ENCODE assay signal across 1 cellular context in genomic region chr2:237980087-237980486, GRCh38.
TF ChIP-seq lines count a peak whose summit lies in the region.

No MANE protein-coding gene starts in this region.

TF ChIP-seq in SK-N-SH, 30 proteins besides CTCF, POLR2A, EP300 and RAD21:
- TF ChIP-seq POLR2AphosphoS5 (IDR thresholded peaks at IDR 0.05; ENCODE audit: low read depth, low read length), result no peak
- TF ChIP-seq RCOR1 (IDR thresholded peaks at IDR 0.05; ENCODE audit: low read length), result no peak
- no peak for TF ChIP-seq FOXJ3 (CRISPR knock-in tag; IDR thresholded peaks at IDR 0.05)
- TF ChIP-seq ELF1 (IDR thresholded peaks at IDR 0.05), result no peak
- no peak for TF ChIP-seq GABPA (IDR thresholded peaks at IDR 0.05; ENCODE audit: low read depth)
- no peak for TF ChIP-seq NRF1 (IDR thresholded peaks at IDR 0.05; ENCODE audit: low read depth, low read length)
- TF ChIP-seq SMC3 (IDR thresholded peaks at IDR 0.05; ENCODE audit: low read depth, low read length), result no peak
- TF ChIP-seq RXRA (IDR thresholded peaks at IDR 0.05; ENCODE audit: borderline replicate concordance, low read depth), result no peak
- TF ChIP-seq FOXM1 (IDR thresholded peaks at IDR 0.05; ENCODE audit: low read depth), result no peak
- TF ChIP-seq, protein P1, sequence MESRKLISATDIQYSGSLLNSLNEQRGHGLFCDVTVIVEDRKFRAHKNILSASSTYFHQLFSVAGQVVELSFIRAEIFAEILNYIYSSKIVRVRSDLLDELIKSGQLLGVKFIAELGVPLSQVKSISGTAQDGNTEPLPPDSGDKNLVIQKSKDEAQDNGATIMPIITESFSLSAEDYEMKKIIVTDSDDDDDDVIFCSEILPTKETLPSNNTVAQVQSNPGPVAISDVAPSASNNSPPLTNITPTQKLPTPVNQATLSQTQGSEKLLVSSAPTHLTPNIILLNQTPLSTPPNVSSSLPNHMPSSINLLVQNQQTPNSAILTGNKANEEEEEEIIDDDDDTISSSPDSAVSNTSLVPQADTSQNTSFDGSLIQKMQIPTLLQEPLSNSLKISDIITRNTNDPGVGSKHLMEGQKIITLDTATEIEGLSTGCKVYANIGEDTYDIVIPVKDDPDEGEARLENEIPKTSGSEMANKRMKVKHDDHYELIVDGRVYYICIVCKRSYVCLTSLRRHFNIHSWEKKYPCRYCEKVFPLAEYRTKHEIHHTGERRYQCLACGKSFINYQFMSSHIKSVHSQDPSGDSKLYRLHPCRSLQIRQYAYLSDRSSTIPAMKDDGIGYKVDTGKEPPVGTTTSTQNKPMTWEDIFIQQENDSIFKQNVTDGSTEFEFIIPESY (IDR thresholded peaks at IDR 0.05; ENCODE audit: borderline replicate concordance, low read depth), result no peak
- no peak for TF ChIP-seq MAX (IDR thresholded peaks at IDR 0.05; ENCODE audit: low read depth)
- TF ChIP-seq, protein P2, sequence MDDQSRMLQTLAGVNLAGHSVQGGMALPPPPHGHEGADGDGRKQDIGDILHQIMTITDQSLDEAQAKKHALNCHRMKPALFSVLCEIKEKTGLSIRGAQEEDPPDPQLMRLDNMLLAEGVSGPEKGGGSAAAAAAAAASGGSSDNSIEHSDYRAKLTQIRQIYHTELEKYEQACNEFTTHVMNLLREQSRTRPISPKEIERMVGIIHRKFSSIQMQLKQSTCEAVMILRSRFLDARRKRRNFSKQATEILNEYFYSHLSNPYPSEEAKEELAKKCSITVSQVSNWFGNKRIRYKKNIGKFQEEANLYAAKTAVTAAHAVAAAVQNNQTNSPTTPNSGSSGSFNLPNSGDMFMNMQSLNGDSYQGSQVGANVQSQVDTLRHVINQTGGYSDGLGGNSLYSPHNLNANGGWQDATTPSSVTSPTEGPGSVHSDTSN (IDR thresholded peaks at IDR 0.05), result no peak
- TF ChIP-seq JUND (IDR thresholded peaks at IDR 0.05), result no peak
- TF ChIP-seq, protein P3, sequence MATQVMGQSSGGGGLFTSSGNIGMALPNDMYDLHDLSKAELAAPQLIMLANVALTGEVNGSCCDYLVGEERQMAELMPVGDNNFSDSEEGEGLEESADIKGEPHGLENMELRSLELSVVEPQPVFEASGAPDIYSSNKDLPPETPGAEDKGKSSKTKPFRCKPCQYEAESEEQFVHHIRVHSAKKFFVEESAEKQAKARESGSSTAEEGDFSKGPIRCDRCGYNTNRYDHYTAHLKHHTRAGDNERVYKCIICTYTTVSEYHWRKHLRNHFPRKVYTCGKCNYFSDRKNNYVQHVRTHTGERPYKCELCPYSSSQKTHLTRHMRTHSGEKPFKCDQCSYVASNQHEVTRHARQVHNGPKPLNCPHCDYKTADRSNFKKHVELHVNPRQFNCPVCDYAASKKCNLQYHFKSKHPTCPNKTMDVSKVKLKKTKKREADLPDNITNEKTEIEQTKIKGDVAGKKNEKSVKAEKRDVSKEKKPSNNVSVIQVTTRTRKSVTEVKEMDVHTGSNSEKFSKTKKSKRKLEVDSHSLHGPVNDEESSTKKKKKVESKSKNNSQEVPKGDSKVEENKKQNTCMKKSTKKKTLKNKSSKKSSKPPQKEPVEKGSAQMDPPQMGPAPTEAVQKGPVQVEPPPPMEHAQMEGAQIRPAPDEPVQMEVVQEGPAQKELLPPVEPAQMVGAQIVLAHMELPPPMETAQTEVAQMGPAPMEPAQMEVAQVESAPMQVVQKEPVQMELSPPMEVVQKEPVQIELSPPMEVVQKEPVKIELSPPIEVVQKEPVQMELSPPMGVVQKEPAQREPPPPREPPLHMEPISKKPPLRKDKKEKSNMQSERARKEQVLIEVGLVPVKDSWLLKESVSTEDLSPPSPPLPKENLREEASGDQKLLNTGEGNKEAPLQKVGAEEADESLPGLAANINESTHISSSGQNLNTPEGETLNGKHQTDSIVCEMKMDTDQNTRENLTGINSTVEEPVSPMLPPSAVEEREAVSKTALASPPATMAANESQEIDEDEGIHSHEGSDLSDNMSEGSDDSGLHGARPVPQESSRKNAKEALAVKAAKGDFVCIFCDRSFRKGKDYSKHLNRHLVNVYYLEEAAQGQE (IDR thresholded peaks at IDR 0.05; ENCODE audit: low read depth, low read length), result no peak
- no peak for TF ChIP-seq GATA2 (CRISPR knock-in tag; IDR thresholded peaks at IDR 0.05)
- TF ChIP-seq RFX5 (IDR thresholded peaks at IDR 0.05; ENCODE audit: low read length), result no peak
- TF ChIP-seq USF2 (IDR thresholded peaks at IDR 0.05; ENCODE audit: borderline replicate concordance, low read depth, low read length), result no peak
